Comparison of ENCODE assay signal across 1 cellular context in the genomic region with DNA sequence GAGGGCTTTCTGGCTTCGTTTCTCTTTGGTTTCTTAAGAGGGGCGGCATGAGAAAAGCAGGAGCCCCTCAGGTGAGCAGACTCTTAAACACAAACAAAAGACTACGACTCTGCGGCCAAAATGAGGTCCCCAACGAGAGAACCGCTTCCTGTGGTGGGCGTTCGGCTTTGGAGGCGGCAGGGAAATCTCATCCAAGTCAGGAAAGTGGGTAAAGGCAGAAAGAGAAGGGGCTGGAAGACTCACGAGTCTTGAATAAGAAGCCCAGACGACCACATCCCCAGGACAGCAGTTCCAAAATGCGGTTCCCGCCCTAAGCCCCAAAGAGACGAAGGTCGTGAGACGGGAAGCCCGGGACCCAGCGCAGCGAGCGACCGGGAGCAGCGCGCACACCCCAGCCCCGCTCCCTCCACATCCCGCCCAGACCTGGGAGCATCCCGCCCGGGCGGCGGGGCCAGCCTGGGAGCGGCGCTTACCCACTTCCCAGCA.
TF ChIP-seq lines count a peak whose summit lies in the region.

No MANE protein-coding gene starts in this region.

TF ChIP-seq in K562, 482 proteins besides CTCF, POLR2A, EP300 and RAD21 (continued from another document and continues in another):
- TF ChIP-seq AFF4 (CRISPR knock-in tag; IDR thresholded peaks at IDR 0.05) = peak; percentile 16; the same call in 1 of the 2 replicates
- TF ChIP-seq CHD1 (IDR thresholded peaks at IDR 0.05; ENCODE audit: low read length) = peak; percentile 77
- no peak for TF ChIP-seq ZNF41 (CRISPR knock-in tag; conservative IDR thresholded peaks at IDR 0.05)
- TF ChIP-seq HMBOX1 (IDR thresholded peaks at IDR 0.05) = no peak
- TF ChIP-seq, protein P1, sequence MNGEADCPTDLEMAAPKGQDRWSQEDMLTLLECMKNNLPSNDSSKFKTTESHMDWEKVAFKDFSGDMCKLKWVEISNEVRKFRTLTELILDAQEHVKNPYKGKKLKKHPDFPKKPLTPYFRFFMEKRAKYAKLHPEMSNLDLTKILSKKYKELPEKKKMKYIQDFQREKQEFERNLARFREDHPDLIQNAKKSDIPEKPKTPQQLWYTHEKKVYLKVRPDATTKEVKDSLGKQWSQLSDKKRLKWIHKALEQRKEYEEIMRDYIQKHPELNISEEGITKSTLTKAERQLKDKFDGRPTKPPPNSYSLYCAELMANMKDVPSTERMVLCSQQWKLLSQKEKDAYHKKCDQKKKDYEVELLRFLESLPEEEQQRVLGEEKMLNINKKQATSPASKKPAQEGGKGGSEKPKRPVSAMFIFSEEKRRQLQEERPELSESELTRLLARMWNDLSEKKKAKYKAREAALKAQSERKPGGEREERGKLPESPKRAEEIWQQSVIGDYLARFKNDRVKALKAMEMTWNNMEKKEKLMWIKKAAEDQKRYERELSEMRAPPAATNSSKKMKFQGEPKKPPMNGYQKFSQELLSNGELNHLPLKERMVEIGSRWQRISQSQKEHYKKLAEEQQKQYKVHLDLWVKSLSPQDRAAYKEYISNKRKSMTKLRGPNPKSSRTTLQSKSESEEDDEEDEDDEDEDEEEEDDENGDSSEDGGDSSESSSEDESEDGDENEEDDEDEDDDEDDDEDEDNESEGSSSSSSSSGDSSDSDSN (IDR thresholded peaks at IDR 0.05; ENCODE audit: borderline replicate concordance in 1 of 2, low read depth in 2 of 2, low read length in 2 of 2) = 0 out of 4 replicates have a peak, but pooled peaks of 1 of the 2 experiments have one; percentile 13
- TF ChIP-seq WHSC1 (IDR thresholded peaks at IDR 0.05; ENCODE audit: low read length) = no peak
- no peak for TF ChIP-seq TAF1 (IDR thresholded peaks at IDR 0.05; ENCODE audit: control insufficient read depth, extremely low read depth, insufficient read depth, low read length, severe bottlenecking)
- TF ChIP-seq, protein P2, sequence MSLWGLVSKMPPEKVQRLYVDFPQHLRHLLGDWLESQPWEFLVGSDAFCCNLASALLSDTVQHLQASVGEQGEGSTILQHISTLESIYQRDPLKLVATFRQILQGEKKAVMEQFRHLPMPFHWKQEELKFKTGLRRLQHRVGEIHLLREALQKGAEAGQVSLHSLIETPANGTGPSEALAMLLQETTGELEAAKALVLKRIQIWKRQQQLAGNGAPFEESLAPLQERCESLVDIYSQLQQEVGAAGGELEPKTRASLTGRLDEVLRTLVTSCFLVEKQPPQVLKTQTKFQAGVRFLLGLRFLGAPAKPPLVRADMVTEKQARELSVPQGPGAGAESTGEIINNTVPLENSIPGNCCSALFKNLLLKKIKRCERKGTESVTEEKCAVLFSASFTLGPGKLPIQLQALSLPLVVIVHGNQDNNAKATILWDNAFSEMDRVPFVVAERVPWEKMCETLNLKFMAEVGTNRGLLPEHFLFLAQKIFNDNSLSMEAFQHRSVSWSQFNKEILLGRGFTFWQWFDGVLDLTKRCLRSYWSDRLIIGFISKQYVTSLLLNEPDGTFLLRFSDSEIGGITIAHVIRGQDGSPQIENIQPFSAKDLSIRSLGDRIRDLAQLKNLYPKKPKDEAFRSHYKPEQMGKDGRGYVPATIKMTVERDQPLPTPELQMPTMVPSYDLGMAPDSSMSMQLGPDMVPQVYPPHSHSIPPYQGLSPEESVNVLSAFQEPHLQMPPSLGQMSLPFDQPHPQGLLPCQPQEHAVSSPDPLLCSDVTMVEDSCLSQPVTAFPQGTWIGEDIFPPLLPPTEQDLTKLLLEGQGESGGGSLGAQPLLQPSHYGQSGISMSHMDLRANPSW (CRISPR knock-in tag; IDR thresholded peaks at IDR 0.05) = no peak
- TF ChIP-seq SAP30 (IDR thresholded peaks at IDR 0.05; ENCODE audit: borderline replicate concordance, insufficient read depth, low read depth, low read length, poor library complexity, severe bottlenecking) = peak; percentile 30
- peak; percentile 51 for TF ChIP-seq RB1 (IDR thresholded peaks at IDR 0.05; ENCODE audit: low read depth)
- peak; percentile 15 for TF ChIP-seq RNF2 (IDR thresholded peaks at IDR 0.05)
- TF ChIP-seq, protein P3, sequence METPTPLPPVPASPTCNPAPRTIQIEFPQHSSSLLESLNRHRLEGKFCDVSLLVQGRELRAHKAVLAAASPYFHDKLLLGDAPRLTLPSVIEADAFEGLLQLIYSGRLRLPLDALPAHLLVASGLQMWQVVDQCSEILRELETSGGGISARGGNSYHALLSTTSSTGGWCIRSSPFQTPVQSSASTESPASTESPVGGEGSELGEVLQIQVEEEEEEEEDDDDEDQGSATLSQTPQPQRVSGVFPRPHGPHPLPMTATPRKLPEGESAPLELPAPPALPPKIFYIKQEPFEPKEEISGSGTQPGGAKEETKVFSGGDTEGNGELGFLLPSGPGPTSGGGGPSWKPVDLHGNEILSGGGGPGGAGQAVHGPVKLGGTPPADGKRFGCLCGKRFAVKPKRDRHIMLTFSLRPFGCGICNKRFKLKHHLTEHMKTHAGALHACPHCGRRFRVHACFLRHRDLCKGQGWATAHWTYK (CRISPR knock-in tag; IDR thresholded peaks at IDR 0.05) = 0 out of 2 replicates have a peak, but pooled peaks have one; percentile 37
- TF ChIP-seq, protein P4, sequence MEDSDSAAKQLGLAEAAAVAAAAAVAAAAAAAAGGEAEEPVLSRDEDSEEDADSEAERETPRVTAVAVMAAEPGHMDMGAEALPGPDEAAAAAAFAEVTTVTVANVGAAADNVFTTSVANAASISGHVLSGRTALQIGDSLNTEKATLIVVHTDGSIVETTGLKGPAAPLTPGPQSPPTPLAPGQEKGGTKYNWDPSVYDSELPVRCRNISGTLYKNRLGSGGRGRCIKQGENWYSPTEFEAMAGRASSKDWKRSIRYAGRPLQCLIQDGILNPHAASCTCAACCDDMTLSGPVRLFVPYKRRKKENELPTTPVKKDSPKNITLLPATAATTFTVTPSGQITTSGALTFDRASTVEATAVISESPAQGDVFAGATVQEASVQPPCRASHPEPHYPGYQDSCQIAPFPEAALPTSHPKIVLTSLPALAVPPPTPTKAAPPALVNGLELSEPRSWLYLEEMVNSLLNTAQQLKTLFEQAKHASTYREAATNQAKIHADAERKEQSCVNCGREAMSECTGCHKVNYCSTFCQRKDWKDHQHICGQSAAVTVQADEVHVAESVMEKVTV (CRISPR knock-in tag; IDR thresholded peaks at IDR 0.05) = no peak
- no peak for TF ChIP-seq ZBTB5 (IDR thresholded peaks at IDR 0.05)
- TF ChIP-seq, protein P5, sequence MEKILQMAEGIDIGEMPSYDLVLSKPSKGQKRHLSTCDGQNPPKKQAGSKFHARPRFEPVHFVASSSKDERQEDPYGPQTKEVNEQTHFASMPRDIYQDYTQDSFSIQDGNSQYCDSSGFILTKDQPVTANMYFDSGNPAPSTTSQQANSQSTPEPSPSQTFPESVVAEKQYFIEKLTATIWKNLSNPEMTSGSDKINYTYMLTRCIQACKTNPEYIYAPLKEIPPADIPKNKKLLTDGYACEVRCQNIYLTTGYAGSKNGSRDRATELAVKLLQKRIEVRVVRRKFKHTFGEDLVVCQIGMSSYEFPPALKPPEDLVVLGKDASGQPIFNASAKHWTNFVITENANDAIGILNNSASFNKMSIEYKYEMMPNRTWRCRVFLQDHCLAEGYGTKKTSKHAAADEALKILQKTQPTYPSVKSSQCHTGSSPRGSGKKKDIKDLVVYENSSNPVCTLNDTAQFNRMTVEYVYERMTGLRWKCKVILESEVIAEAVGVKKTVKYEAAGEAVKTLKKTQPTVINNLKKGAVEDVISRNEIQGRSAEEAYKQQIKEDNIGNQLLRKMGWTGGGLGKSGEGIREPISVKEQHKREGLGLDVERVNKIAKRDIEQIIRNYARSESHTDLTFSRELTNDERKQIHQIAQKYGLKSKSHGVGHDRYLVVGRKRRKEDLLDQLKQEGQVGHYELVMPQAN (IDR thresholded peaks at IDR 0.05; ENCODE audit: borderline replicate concordance) = peak; percentile 15; the same call in 1 of the 2 replicates
- TF ChIP-seq, protein P6, sequence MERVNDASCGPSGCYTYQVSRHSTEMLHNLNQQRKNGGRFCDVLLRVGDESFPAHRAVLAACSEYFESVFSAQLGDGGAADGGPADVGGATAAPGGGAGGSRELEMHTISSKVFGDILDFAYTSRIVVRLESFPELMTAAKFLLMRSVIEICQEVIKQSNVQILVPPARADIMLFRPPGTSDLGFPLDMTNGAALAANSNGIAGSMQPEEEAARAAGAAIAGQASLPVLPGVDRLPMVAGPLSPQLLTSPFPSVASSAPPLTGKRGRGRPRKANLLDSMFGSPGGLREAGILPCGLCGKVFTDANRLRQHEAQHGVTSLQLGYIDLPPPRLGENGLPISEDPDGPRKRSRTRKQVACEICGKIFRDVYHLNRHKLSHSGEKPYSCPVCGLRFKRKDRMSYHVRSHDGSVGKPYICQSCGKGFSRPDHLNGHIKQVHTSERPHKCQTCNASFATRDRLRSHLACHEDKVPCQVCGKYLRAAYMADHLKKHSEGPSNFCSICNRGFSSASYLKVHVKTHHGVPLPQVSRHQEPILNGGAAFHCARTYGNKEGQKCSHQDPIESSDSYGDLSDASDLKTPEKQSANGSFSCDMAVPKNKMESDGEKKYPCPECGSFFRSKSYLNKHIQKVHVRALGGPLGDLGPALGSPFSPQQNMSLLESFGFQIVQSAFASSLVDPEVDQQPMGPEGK (CRISPR knock-in tag; IDR thresholded peaks at IDR 0.05; ENCODE audit: borderline replicate concordance) = no peak
- 0 out of 2 replicates have a peak, but pooled peaks have one; percentile 4 for TF ChIP-seq EGR1 (conservative IDR thresholded peaks at IDR 0.05)
- TF ChIP-seq, protein P7, sequence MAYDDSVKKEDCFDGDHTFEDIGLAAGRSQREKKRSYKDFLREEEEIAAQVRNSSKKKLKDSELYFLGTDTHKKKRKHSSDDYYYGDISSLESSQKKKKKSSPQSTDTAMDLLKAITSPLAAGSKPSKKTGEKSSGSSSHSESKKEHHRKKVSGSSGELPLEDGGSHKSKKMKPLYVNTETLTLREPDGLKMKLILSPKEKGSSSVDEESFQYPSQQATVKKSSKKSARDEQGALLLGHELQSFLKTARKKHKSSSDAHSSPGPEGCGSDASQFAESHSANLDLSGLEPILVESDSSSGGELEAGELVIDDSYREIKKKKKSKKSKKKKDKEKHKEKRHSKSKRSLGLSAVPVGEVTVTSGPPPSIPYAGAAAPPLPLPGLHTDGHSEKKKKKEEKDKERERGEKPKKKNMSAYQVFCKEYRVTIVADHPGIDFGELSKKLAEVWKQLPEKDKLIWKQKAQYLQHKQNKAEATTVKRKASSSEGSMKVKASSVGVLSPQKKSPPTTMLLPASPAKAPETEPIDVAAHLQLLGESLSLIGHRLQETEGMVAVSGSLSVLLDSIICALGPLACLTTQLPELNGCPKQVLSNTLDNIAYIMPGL (CRISPR knock-in tag; IDR thresholded peaks at IDR 0.05) = 0 out of 2 replicates have a peak, but pooled peaks have one; percentile 26
- 0 out of 2 replicates have a peak, but pooled peaks have one; percentile 8 for TF ChIP-seq CBFA2T3 (IDR thresholded peaks at IDR 0.05)
- no peak for TF ChIP-seq ETV5 (CRISPR knock-in tag; IDR thresholded peaks at IDR 0.05; ENCODE audit: low read depth)
- 0 out of 2 replicates have a peak, but pooled peaks have one; percentile 36 for TF ChIP-seq ERF (CRISPR knock-in tag; IDR thresholded peaks at IDR 0.05)
